In the genomic region with DNA sequence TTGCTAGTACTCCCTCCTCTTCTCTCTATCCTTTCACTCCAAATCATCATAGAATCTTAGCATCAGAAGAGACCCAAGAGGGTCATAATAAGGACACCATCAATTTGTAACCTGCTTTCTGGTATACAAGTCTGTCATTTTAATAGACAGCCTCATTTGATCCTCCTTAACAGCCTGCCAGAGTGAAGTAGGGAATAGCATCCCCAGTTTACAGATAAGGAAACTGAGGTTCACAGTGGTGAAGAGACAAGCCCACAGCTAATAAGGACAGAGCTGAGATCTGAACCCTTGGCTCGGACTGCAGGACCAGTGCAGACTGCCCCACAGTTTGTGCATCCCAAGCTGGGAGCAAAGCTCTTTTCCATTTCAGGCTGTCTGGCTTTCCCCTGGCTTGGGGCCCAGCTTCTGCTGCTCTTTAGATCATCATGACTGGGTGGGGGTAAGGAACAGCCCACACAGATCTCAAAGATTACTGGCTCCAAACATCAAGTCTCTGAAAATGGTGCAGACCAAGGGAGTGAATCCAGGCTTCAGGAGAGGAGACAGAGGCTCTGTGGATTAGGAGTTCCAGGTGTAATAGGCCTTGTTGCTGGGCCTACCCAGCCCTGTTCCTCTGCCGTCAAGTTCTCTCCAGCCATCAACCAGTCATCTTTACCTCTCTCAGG, we compare ENCODE assay signal across 10 cellular contexts. TPM values are rescaled to one million over a fixed set of nuclear protein-coding genes. Genes with fewer than 3 reads are reported as not detected.
A peak's percentile ranks its signal among the peaks of the same experiment; 100 is the strongest.
DNase-seq lines count a peak whose midpoint lies in the region; ATAC-seq and TF ChIP-seq lines count a peak whose summit lies in the region.
"Had no signal": no experiment of that assay in that cellular context is flagged by ENCODE, and none has a peak within 500 bp of the region (broad histone marks: within the 10 kb centered on the region; RNA-seq: fewer than 3 reads in every experiment).

No MANE protein-coding gene starts in this region.

- H2AFZ ChIP-seq in GM23248 (peak overlapping the region; percentile 54), PC-3 (ENCODE audit: low read length) (no peak overlapping the region)

- H3K36me3 ChIP-seq in GM23248 (ENCODE audit: low read depth) (no peaks in the 10 kb centered on the region), adipocyte (ENCODE audit: control insufficient read depth, insufficient read depth, low read length, severe bottlenecking) (no peaks in the 10 kb centered on the region), PC-3 (ENCODE audit: low read depth, low read length) (no peaks in the 10 kb centered on the region)

- no TSS peak for BruUV-seq in PC-3 (replicated peaks; lab: Mats Ljungman, UMichigan)

- no peaks in the 10 kb centered on the region for H3K9me2 ChIP-seq in GM23248 (ENCODE audit: insufficient read depth)
- no peaks in the 10 kb centered on the region for H3K9me2 ChIP-seq in PC-3 (replicated peaks; ENCODE audit: low read length)

- POLR2A ChIA-PET in PC-3 (lab: Charles Lee; ENCODE audit: unreplicated experiment) = no interaction called here

- WGBS in GM23248 (ENCODE audit: low coverage in 1 of 2, low lambda C conversion rate in 2 of 2, missing lambda C conversion rate in 2 of 2), 2 experiments = 38 to 46% methylated on average over 2 of the region's 2 CpGs

- CTCF ChIA-PET in PC-3 (lab: Charles Lee) = interaction anchor here (1.1 kb wide), 1 partner anchor 10 kb away, joined by 3 read pairs; no protein-coding TSS in a partner anchor

- intact Hi-C loops in left ventricle myocardium superior (cut with micrococcal nuclease) (no loop called here), sciatic nerve (cut with DNase I) (loop anchor here (10.0 kb wide), 1 partner anchor 122 kb away; no protein-coding TSS in a partner anchor), PC-3 (cut with micrococcal nuclease) (no loop called here)

- DNase-seq in GM23248 (peak; percentile 81), adipocyte (ENCODE audit: low read depth) (peak; percentile 76), left ventricle myocardium superior (peak; percentile 52), sciatic nerve (ENCODE audit: low spot score) (peak; percentile 70), PC-3 (no peak), NCI-H510A treated with DMSO at 0.1 percent for 48 hours (lab: John Stamatoyannopoulos, UW) (no peak)
- DNase-seq in activated naive CD4-positive, alpha-beta T cell treated with Interleukin-2 at 50 U/mL for 16 hours = no peak
- DNase-seq: activated naive CD8-positive, alpha-beta T cell treated with anti-CD3 and anti-CD28 coated beads, Interleukin-2, amount 50 U/mL, for 24 hours; NCI-H2171 treated with DMSO at 0.1 percent for 48 hours had no signal

- no peaks in the 10 kb centered on the region for H3K79me2 ChIP-seq in GM23248 (ENCODE audit: insufficient read depth)
- H3K79me2 ChIP-seq in PC-3 (ENCODE audit: low read length) = no peaks in the 10 kb centered on the region

- ATAC-seq in left ventricle myocardium superior = peak; percentile 42
- peak; percentile 49 for ATAC-seq in sciatic nerve
- ATAC-seq in PC-3 = no peak
- no peak for ATAC-seq in GM18907 (IDR thresholded peaks at IDR 0.05; ENCODE audit: unreplicated experiment)

- H3K4me1 ChIP-seq in GM23248 (ENCODE audit: insufficient read depth) (peaks cover 10% of the 10 kb centered on the region), adipocyte (ENCODE audit: control insufficient read depth, insufficient read depth, low read length) (peaks cover 19% of the 10 kb centered on the region), PC-3 (ENCODE audit: insufficient read depth, low read length) (no peaks in the 10 kb centered on the region)

- no peaks in the 10 kb centered on the region for H4K20me1 ChIP-seq in GM23248 (ENCODE audit: insufficient read depth)
- H4K20me1 ChIP-seq in PC-3 (ENCODE audit: low read length) = no peaks in the 10 kb centered on the region

- 0 out of 2 replicates have a peak overlapping the region, but pooled peaks have one; percentile 3 for H3K9ac ChIP-seq in GM23248
- H3K9ac ChIP-seq in adipocyte (ENCODE audit: low read length) = peak overlapping the region; percentile 1
- no peak overlapping the region for H3K9ac ChIP-seq in PC-3 (ENCODE audit: low read length)

- in situ Hi-C loops in GM23248 (cut with MboI) = no loop called here

- H3K27me3 ChIP-seq in GM23248 (replicated peaks; ENCODE audit: insufficient read depth) (no peaks in the 10 kb centered on the region), adipocyte (replicated peaks; ENCODE audit: control insufficient read depth, insufficient read depth, low read length) (no peaks in the 10 kb centered on the region), PC-3 (ENCODE audit: low read length) (no peaks in the 10 kb centered on the region)

- H3K4me3 ChIP-seq in GM23248 = no peak overlapping the region
- no peak overlapping the region for H3K4me3 ChIP-seq in adipocyte (ENCODE audit: low read length)
- H3K4me3 ChIP-seq in PC-3 (ENCODE audit: low read length) = no peak overlapping the region

- H3K9me3 ChIP-seq in GM23248 (ENCODE audit: low read depth) (no peaks in the 10 kb centered on the region), adipocyte (ENCODE audit: control insufficient read depth, low read length) (no peaks in the 10 kb centered on the region), PC-3 (ENCODE audit: low read length) (no peaks in the 10 kb centered on the region)

- H3F3A ChIP-seq in GM23248 (ENCODE audit: insufficient read depth) = peaks cover 5% of the 10 kb centered on the region
- H3F3A ChIP-seq in PC-3 (ENCODE audit: low read length, unreplicated experiment) = no peaks in the 10 kb centered on the region

- TF ChIP-seq CTCF in PC-3 (conservative IDR thresholded peaks at IDR 0.05; ENCODE audit: low read depth, low read length) = no peak

- H3K4me2 ChIP-seq in GM23248 (ENCODE audit: unreplicated experiment) = no peak overlapping the region
- H3K4me2 ChIP-seq in PC-3 (ENCODE audit: low read length) = no peak overlapping the region

- H3K27ac ChIP-seq in GM23248 (no peak overlapping the region), PC-3 (ENCODE audit: low read length) (no peak overlapping the region)

RNA-seq across cellular contexts. Expression of gene IGFBP4, which starts 10.3 kb away (rescaled TPM):
- 361 and 408 TPM in 2 replicates for total RNA-seq in GM23248 (2014; rRNA removed; shearing (Covaris generic))
- polyA plus RNA-seq in GM23248 (2016; fragmentation: Nextera tagmentation; extraction: Ambion mirVana) = 1,209 and 1,277 TPM in 2 replicates
- total RNA-seq in left ventricle myocardium superior = 176 TPM
- total RNA-seq in sciatic nerve = 680 TPM
- 164 and 297 TPM in 2 replicates for total RNA-seq in PC-3 (2014; rRNA removed)

RNA-seq across cellular contexts. Expression of gene TOP2A, which starts 15.3 kb away (rescaled TPM):
- 71.4 and 75.8 TPM in 2 replicates for total RNA-seq in GM23248 (2014; rRNA removed; shearing (Covaris generic))
- 39.6 and 47.0 TPM in 2 replicates for polyA plus RNA-seq in GM23248 (2016; fragmentation: Nextera tagmentation; extraction: Ambion mirVana)
- total RNA-seq in left ventricle myocardium superior = 1.1 TPM
- 1.4 TPM for total RNA-seq in sciatic nerve
- total RNA-seq in PC-3 (2014; rRNA removed) = 97.1 and 104 TPM in 2 replicates

Comparison
In these comparisons a context has a peak if more than half of its experiments do, and no peak if none do; other contexts are left out.
1. DNase-seq: peak in GM23248 (single experiment), adipocyte (single experiment), left ventricle myocardium superior (single experiment) and sciatic nerve (single experiment); none in activated naive CD4-positive, alpha-beta T cell treated with Interleukin-2 at 50 U/mL for 16 hours (single experiment), PC-3 (single experiment) and NCI-H510A treated with DMSO at 0.1 percent for 48 hours (single experiment).
2. ATAC-seq: peak in left ventricle myocardium superior (single experiment) and sciatic nerve (single experiment); none in PC-3 (single experiment) and GM18907 (single experiment).
3. RNA of gene TOP2A, which starts 15.3 kb away (total RNA-seq): 97.1 to 104 TPM in PC-3 and 71.4 to 75.8 TPM in GM23248; 1.4 TPM in sciatic nerve (single experiment) and 1.1 TPM in left ventricle myocardium superior (single experiment); every median in the first group is over 10 times any median in the second.